11 cellular contexts compared by ENCODE assay signal in the genomic region with DNA sequence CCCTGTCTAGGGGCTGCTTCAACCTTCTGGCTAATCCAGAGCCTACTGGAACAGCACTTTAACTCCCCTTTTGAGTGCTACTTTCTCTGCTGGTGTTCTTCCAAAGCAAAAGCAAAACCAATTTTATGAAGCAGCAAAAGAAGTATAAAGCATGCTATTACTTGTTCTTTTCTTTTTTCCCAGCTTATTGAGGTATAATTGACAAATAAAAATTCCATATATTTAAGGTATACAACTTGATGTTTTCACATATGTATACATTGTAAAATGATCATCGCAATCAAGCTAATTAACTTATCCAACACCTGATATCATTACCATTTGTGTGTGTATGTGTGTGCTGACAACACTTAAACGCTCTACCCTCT. TPM values are rescaled to one million over a fixed set of nuclear protein-coding genes. Genes with fewer than 3 reads are reported as not detected.
DNase-seq lines count a peak whose midpoint lies in the region; ATAC-seq and TF ChIP-seq lines count a peak whose summit lies in the region.
"Had no signal": no experiment of that assay in that cellular context is flagged by ENCODE, and none has a peak within 500 bp of the region (broad histone marks: within the 10 kb centered on the region; RNA-seq: fewer than 3 reads in every experiment).

No MANE protein-coding gene starts in this region.

- H3K9me3 ChIP-seq in cardiac muscle cell (ENCODE audit: low read depth) (no peaks in the 10 kb centered on the region), OCI-LY7 (ENCODE audit: low read length) (no peaks in the 10 kb centered on the region), gastroesophageal sphincter (no peaks in the 10 kb centered on the region), tibial artery (no peaks in the 10 kb centered on the region)
- H3K9me3 ChIP-seq: Peyer's patch had no signal

- no peaks in the 10 kb centered on the region for H3K79me2 ChIP-seq in OCI-LY7 (ENCODE audit: insufficient read depth, low read depth, low read length)

- DNase-seq in cardiac muscle cell (ENCODE audit: low read depth in 1 of 2, low spot score in 1 of 2) = no peak
- no peak for DNase-seq in left cardiac atrium
- no peak for DNase-seq in OCI-LY7 (ENCODE audit: low spot score)
- no peak for DNase-seq in tibial artery
- no peak for DNase-seq in middle frontal gyrus (ENCODE audit: extremely low spot score, low spot score)
- DNase-seq: CD4-positive, alpha-beta T cell had no signal

- WGBS in gastroesophageal sphincter (ENCODE audit: low coverage in 1 of 2), 2 donors = 89 to 100% methylated on average over 2 of the region's 2 CpGs

- POLR2A ChIA-PET in OCI-LY7 (lab: Charles Lee) = interaction anchor here (1.0 to 1.1 kb wide), 3 partner anchors 13 to 52 kb away, joined by 4 to 8 read pairs (median 6); no protein-coding TSS in a partner anchor

- no TSS peak for BruUV-seq in OCI-LY7 (replicated peaks; lab: Mats Ljungman, UMichigan)

- H4K20me1 ChIP-seq in OCI-LY7 (ENCODE audit: insufficient read depth, low read length) = no peaks in the 10 kb centered on the region

- H2AFZ ChIP-seq in OCI-LY7 (ENCODE audit: low read length) = peak overlapping the region; percentile 80; the same call in 1 of the 2 replicates

- TF ChIP-seq POLR2A in gastroesophageal sphincter (IDR thresholded peaks at IDR 0.05) = no peak

- H3K27ac ChIP-seq in cardiac muscle cell (peak overlapping the region; percentile 85), OCI-LY7 (ENCODE audit: low read depth, low read length, poor library complexity, severe bottlenecking) (no peak overlapping the region), gastroesophageal sphincter (peak overlapping the region; percentile 59 to 85 (median 81)), tibial artery (peak overlapping the region; percentile 79 to 84)

- H3K27me3 ChIP-seq in cardiac muscle cell (no peaks in the 10 kb centered on the region), gastroesophageal sphincter (no peaks in the 10 kb centered on the region), tibial artery (no peaks in the 10 kb centered on the region)
- H3K27me3 ChIP-seq: Peyer's patch had no signal

- CTCF ChIA-PET in OCI-LY7 (lab: Charles Lee; ENCODE audit: unreplicated experiment) = interaction anchor here (1.9 kb wide), 1 partner anchor 48 kb away, joined by 6 read pairs; no protein-coding TSS in a partner anchor

- intact Hi-C loops in left cardiac atrium (cut with DNase I) = loop anchor here in 1 of 2 donors (5.0 to 10.0 kb wide), 2 partner anchors 837 to 1105 kb away; no protein-coding TSS in a partner anchor
- intact Hi-C loops in OCI-LY7 (cut with micrococcal nuclease; ENCODE audit: unreplicated experiment) = loop anchor here (1.0 to 10.0 kb wide), 5 partner anchors 40 to 860 kb away; no protein-coding TSS in a partner anchor
- intact Hi-C loops in tibial artery (cut with DNase I; ENCODE audit: low total_unique reads) = loop anchor here (5.0 to 10.0 kb wide), 2 partner anchors 827 to 1105 kb away; no protein-coding TSS in a partner anchor

- H3K4me3 ChIP-seq in cardiac muscle cell (no peak overlapping the region), OCI-LY7 (ENCODE audit: low read depth, low read length, poor library complexity, severe bottlenecking) (no peak overlapping the region), gastroesophageal sphincter (no peak overlapping the region), tibial artery (no peak overlapping the region)
- H3K4me3 ChIP-seq: GM23338, Peyer's patch had no signal

- TF ChIP-seq EP300 in gastroesophageal sphincter (IDR thresholded peaks at IDR 0.05) = no peak

- H3K36me3 ChIP-seq in cardiac muscle cell (no peaks in the 10 kb centered on the region), OCI-LY7 (ENCODE audit: insufficient read depth, low read length) (no peaks in the 10 kb centered on the region), gastroesophageal sphincter (no peaks in the 10 kb centered on the region), tibial artery (no peaks in the 10 kb centered on the region)
- H3K36me3 ChIP-seq: Peyer's patch had no signal

- no peaks in the 10 kb centered on the region for H3K9me2 ChIP-seq in OCI-LY7 (ENCODE audit: insufficient read depth, low read length)

- H3K4me1 ChIP-seq in cardiac muscle cell (ENCODE audit: low read depth) (peaks cover 23% of the 10 kb centered on the region), OCI-LY7 (ENCODE audit: insufficient read depth, low read length, poor library complexity, severe bottlenecking) (peaks cover 39% of the 10 kb centered on the region), gastroesophageal sphincter (peaks cover 4 to 40% (median 5%) of the 10 kb centered on the region in 3 donors), tibial artery (peaks cover 0 to 28% (median 13%) of the 10 kb centered on the region in 4 donors)

- TF ChIP-seq CTCF in cardiac muscle cell (IDR thresholded peaks at IDR 0.05; ENCODE audit: low read depth, low read length) (no peak), OCI-LY7 (conservative IDR thresholded peaks at IDR 0.05; ENCODE audit: low read length) (peak; percentile 50; the same call in 1 of the 2 replicates), gastroesophageal sphincter (IDR thresholded peaks at IDR 0.05) (no peak), tibial artery (IDR thresholded peaks at IDR 0.05) (no peak)

- ATAC-seq in left cardiac atrium (no peak), gastroesophageal sphincter (no peak), HG02973 (IDR thresholded peaks at IDR 0.05; ENCODE audit: unreplicated experiment) (no peak), HG02571 (IDR thresholded peaks at IDR 0.05; ENCODE audit: unreplicated experiment) (no peak)

- no peak overlapping the region for H3K4me2 ChIP-seq in OCI-LY7 (ENCODE audit: low read length)

RNA-seq across cellular contexts. Expression of a gene that starts 14.9 kb away (rescaled TPM):
- total RNA-seq in cardiac muscle cell (196 and 265 TPM in 2 replicates), left cardiac atrium (10 to 100 TPM in 1 of 2 donors, 1 to 10 TPM in 1; 9.0 to 44.0 TPM), OCI-LY7 (2022) (1.6 and 2.5 TPM in 2 replicates), gastroesophageal sphincter (100 to 1,000 TPM in 1 of 4 donors, 10 to 100 TPM in 3; 51.3 to 137 (median 63.6) TPM)
- 312 and 349 TPM in 2 replicates for polyA plus RNA-seq in cardiac muscle cell
- total RNA-seq in OCI-LY7 (2014; rRNA removed; shearing (Covaris generic)) = 2.0 and 2.1 TPM in 2 replicates
- total RNA-seq: CD4-positive, alpha-beta T cell had no signal
